In the genomic region with DNA sequence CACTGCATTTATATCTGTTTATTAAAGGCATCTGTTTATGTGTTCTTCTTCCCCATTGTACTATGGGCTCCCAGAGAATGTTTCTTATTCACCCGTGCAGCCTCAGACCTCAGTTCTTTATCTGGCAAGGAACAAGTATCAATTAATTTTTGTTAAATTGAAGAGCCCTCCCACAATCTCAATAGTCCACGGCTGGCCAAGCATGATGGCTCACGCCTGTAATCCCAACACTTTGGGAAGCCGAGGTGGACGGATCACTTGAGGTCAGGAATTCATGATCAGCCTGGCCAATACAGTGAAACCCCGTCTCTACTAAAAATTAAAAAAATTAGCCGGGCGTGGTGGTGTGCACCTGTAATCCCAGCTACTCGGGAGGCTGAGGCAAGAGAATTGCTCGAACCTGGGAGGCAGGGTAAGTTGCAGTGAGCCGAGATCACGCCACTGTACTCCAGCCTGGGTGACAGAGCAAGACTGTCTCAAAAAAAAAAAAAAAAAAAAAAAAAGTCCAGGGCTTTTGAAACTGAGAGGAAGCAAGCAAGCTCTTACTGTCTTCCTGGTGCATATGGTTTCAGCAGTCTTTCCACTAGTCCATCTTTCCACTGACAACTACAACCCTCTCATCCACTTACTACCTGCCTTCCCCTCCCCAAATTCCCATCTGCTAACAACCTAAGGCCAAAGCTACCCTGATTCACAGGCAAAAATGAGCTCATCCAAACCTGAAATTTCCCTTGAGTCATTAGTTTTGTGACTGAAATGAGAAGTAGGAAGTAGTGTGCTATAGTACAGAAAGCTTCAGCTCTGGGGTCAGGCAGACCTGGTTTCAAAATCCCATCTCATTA, we compare ENCODE assay signal across 8 cellular contexts. TPM values are rescaled to one million over a fixed set of nuclear protein-coding genes. Genes with fewer than 3 reads are reported as not detected.
DNase-seq lines count a peak whose midpoint lies in the region; ATAC-seq and TF ChIP-seq lines count a peak whose summit lies in the region.
"Had no signal": no experiment of that assay in that cellular context is flagged by ENCODE, and none has a peak within 500 bp of the region (broad histone marks: within the 10 kb centered on the region; RNA-seq: fewer than 3 reads in every experiment).

No MANE protein-coding gene starts in this region.

- H3K4me1 Mint-ChIP-seq in WTC11 = peaks cover 11% of the 10 kb centered on the region

- POLR2A ChIA-PET in WTC11 (lab: Charles Lee) = no interaction called here
- POLR2A ChIA-PET in RWPE1 (lab: Yijun Ruan, JAX; ENCODE audit: low non-redundant PET) = no interaction called here

- DNase-seq in WTC11 (ENCODE audit: low spot score) (no peak), vagina (ENCODE audit: extremely low spot score in 2 of 2) (no peak), RWPE1 (ENCODE audit: low spot score) (no peak)
- DNase-seq in activated effector memory CD4-positive, alpha-beta T cell treated with anti-CD3 and anti-CD28 coated beads, Interleukin-2, amount 50 U/mL, for 16 hours = no peak
- DNase-seq: left ventricle myocardium superior had no signal

- peak overlapping the region; percentile 9 to 24 for H3K4me3 ChIP-seq in neutrophil (ENCODE audit: low read depth in 1 of 2, low read length in 1 of 2)
- H3K4me3 ChIP-seq in vagina = no peak overlapping the region

- H3K4me1 ChIP-seq in neutrophil (ENCODE audit: control insufficient read depth in 1 of 2, insufficient read depth in 1 of 2, low read depth in 1 of 2, low read length in 1 of 2) (peaks cover 76% of the 10 kb centered on the region in 2 experiments), vagina (no peaks in the 10 kb centered on the region)

- H3K9me3 ChIP-seq in neutrophil = no peaks in the 10 kb centered on the region
- no peaks in the 10 kb centered on the region for H3K9me3 ChIP-seq in vagina

- peak overlapping the region; percentile 75 for H3K27ac Mint-ChIP-seq in WTC11

- intact Hi-C loops in vagina (cut with DNase I) = no loop called here

- TF ChIP-seq POLR2A in vagina (IDR thresholded peaks at IDR 0.05) = no peak

- ATAC-seq in GM19023 (IDR thresholded peaks at IDR 0.05; ENCODE audit: unreplicated experiment) (peak; percentile 54), HG02798 (IDR thresholded peaks at IDR 0.05; ENCODE audit: poor library complexity, unreplicated experiment) (peak; percentile 62), WTC11 (no peak)

- TF ChIP-seq CTCF in WTC11 (IDR thresholded peaks at IDR 0.05) (no peak), neutrophil (IDR thresholded peaks at IDR 0.05) (no peak), vagina (IDR thresholded peaks at IDR 0.05) (no peak), RWPE1 (conservative IDR thresholded peaks at IDR 0.05; ENCODE audit: low read depth) (no peak)

- CTCF ChIA-PET in WTC11 (lab: Charles Lee) = interaction anchor here (0.7 to 6.3 kb wide), 5 partner anchors 8 to 241 kb away, joined by 3 to 63 read pairs (median 4); no protein-coding TSS in a partner anchor
- CTCF ChIA-PET in RWPE1 (lab: Yijun Ruan, JAX) = interaction anchor here (0.6 to 0.9 kb wide), 2 partner anchors 72 to 184 kb away, joined by 4 to 6 read pairs; no protein-coding TSS in a partner anchor

- H3K36me3 ChIP-seq in neutrophil = peaks cover 34% of the 10 kb centered on the region
- H3K36me3 ChIP-seq in vagina = peaks cover 0 to 27% of the 10 kb centered on the region in 2 donors

- no peaks in the 10 kb centered on the region for H3K27me3 ChIP-seq in neutrophil
- no peaks in the 10 kb centered on the region for H3K27me3 ChIP-seq in vagina

- peak overlapping the region; percentile 88 for H3K27ac ChIP-seq in neutrophil
- no peak overlapping the region for H3K27ac ChIP-seq in vagina
- no peak overlapping the region for H3K27ac ChIP-seq in RWPE1

- H3K36me3 Mint-ChIP-seq in WTC11 = peaks cover 24% of the 10 kb centered on the region

- no peaks in the 10 kb centered on the region for H3K27me3 Mint-ChIP-seq in WTC11 (ENCODE audit: low read depth)

- H3K9me3 Mint-ChIP-seq in WTC11 = no peaks in the 10 kb centered on the region

- H3K4me3 Mint-ChIP-seq in WTC11 = no peak overlapping the region

TF ChIP-seq in WTC11, 78 proteins besides CTCF, POLR2A, EP300 and RAD21:
- TF ChIP-seq ZNF232 (CRISPR knock-in tag; IDR thresholded peaks at IDR 0.05) = no peak

RNA-seq across cellular contexts. Expression of gene HK3, which starts 2.3 kb away (rescaled TPM):
- 0.17 to 0.18 TPM in 2 of 3 replicates, not detected in the other for total RNA-seq in WTC11 (2021)
- total RNA-seq in vagina = 7.4 TPM

Comparison
In these comparisons a context has a peak if more than half of its experiments do, and no peak if none do; other contexts are left out.
1. H3K4me3 ChIP-seq: peak in neutrophil (2 of 2); none in vagina (0 of 2).